ENCODE assay signal across 15 cellular contexts in genomic region chr5:132371603-132371994, GRCh38. TPM values are rescaled to one million over a fixed set of nuclear protein-coding genes. Genes with fewer than 3 reads are reported as not detected.
A peak's percentile ranks its signal among the peaks of the same experiment; 100 is the strongest.
DNase-seq lines count a peak whose midpoint lies in the region; ATAC-seq and TF ChIP-seq lines count a peak whose summit lies in the region.
"Had no signal": no experiment of that assay in that cellular context is flagged by ENCODE, and none has a peak within 500 bp of the region (broad histone marks: within the 10 kb centered on the region; RNA-seq: fewer than 3 reads in every experiment).

No MANE protein-coding gene starts in this region.

- H3K9ac ChIP-seq in trophoblast cell (ENCODE audit: low read length), result no peak overlapping the region
- no peak overlapping the region for H3K9ac ChIP-seq in GM23248

- H3K9me3 Mint-ChIP-seq in T-helper 2 cell treated with Interferon-gamma antibody and Interleukin-4, amounts not matched to agents 5 μg/mL and 100 μg/mL, for 36 hours, result no peaks in the 10 kb centered on the region

- H3K27me3 ChIP-seq in trophoblast cell (ENCODE audit: insufficient read depth, low read length) (no peaks in the 10 kb centered on the region), brain microvascular endothelial cell (replicated peaks) (no peaks in the 10 kb centered on the region), GM23248 (replicated peaks; ENCODE audit: insufficient read depth) (no peaks in the 10 kb centered on the region)
- H3K27me3 ChIP-seq: heart right ventricle, suprapubic skin had no signal

- no peaks in the 10 kb centered on the region for H4K20me1 ChIP-seq in GM23248 (ENCODE audit: insufficient read depth)

- WGBS in trophoblast cell (ENCODE audit: extremely low coverage, insufficient coverage, insufficient read length), result no CpG with 5 or more reads among the region's 5 CpGs
- 90 to 91% methylated on average over 5 of the region's 5 CpGs for WGBS in GM23248 (ENCODE audit: low coverage in 1 of 2, low lambda C conversion rate in 2 of 2, missing lambda C conversion rate in 2 of 2), 2 experiments

- H3K79me2 ChIP-seq in trophoblast cell (ENCODE audit: control insufficient read depth, insufficient read depth, low read length, poor library complexity) (peaks cover 11% of the 10 kb centered on the region), GM23248 (ENCODE audit: insufficient read depth) (no peaks in the 10 kb centered on the region)

- ATAC-seq in HG02973 (IDR thresholded peaks at IDR 0.05; ENCODE audit: unreplicated experiment), result no peak
- ATAC-seq: activated CD4-positive, CD25-positive, alpha-beta regulatory T cell treated with anti-CD3 and anti-CD28 coated beads, Interleukin-2, amount 50 U/mL, for 24 hours had no signal

- no peaks in the 10 kb centered on the region for H3K9me3 ChIP-seq in trophoblast cell (ENCODE audit: insufficient read depth, low read depth, low read length)
- H3K9me3 ChIP-seq in GM23248 (ENCODE audit: low read depth), result no peaks in the 10 kb centered on the region
- H3K9me3 ChIP-seq: heart right ventricle, suprapubic skin had no signal

- peaks cover 10% of the 10 kb centered on the region for H3K79me1 ChIP-seq in trophoblast cell (ENCODE audit: low read length)

- H3K4me3 ChIP-seq in trophoblast cell (ENCODE audit: low read depth, low read length) (no peak overlapping the region), brain microvascular endothelial cell (ENCODE audit: low read depth, low read length) (no peak overlapping the region), GM23248 (no peak overlapping the region)

- H3K4me2 ChIP-seq in trophoblast cell (ENCODE audit: low read length) (no peak overlapping the region), GM23248 (ENCODE audit: unreplicated experiment) (no peak overlapping the region)

- peaks cover 2% of the 10 kb centered on the region for H3K27me3 Mint-ChIP-seq in T-helper 2 cell treated with Interferon-gamma antibody and Interleukin-4, amounts not matched to agents 5 μg/mL and 100 μg/mL, for 36 hours (ENCODE audit: low read depth)

- in situ Hi-C loops in KBM-7 (cut with MboI; ENCODE audit: low pct_unique_long_range_greater_than_20kb, low sequenced_read_pairs), result no loop called here
- in situ Hi-C loops in brain microvascular endothelial cell (cut with HindIII; ENCODE audit: low pct_ligation_motif_present, low sequenced_read_pairs), result no loop called here
- in situ Hi-C loops in GM23248 (cut with MboI), result no loop called here

- no peaks in the 10 kb centered on the region for H3K9me2 ChIP-seq in GM23248 (ENCODE audit: insufficient read depth)

- no peak overlapping the region for H4K8ac ChIP-seq in trophoblast cell (ENCODE audit: low read depth, low read length)

- no peaks in the 10 kb centered on the region for H3K36me3 Mint-ChIP-seq in T-helper 2 cell treated with Interferon-gamma antibody and Interleukin-4, amounts not matched to agents 5 μg/mL and 100 μg/mL, for 36 hours (ENCODE audit: low read depth)

- H3K27ac Mint-ChIP-seq in T-helper 2 cell treated with Interferon-gamma antibody and Interleukin-4, amounts not matched to agents 5 μg/mL and 100 μg/mL, for 36 hours, result no peak overlapping the region

- no peak overlapping the region for H4K12ac ChIP-seq in trophoblast cell (ENCODE audit: low read depth, low read length)

- peak overlapping the region; percentile 1 for H4K91ac ChIP-seq in trophoblast cell (ENCODE audit: low read depth, low read length)

- no peak for TF ChIP-seq CTCF in brain microvascular endothelial cell (IDR thresholded peaks at IDR 0.05; ENCODE audit: low read depth, low read length, missing control alignments)

- H3K4ac ChIP-seq in trophoblast cell (ENCODE audit: low read depth, low read length), result no peak overlapping the region

- no peak overlapping the region for H2BK12ac ChIP-seq in trophoblast cell (ENCODE audit: low read length)

- H2BK120ac ChIP-seq in trophoblast cell (ENCODE audit: insufficient read depth, low read length, poor library complexity), result no peak overlapping the region

- H3K27ac ChIP-seq in cingulate gyrus (ENCODE audit: low read depth, low read length), result peak overlapping the region; percentile 2
- H3K27ac ChIP-seq in trophoblast cell (ENCODE audit: low read depth, low read length), result no peak overlapping the region
- no peak overlapping the region for H3K27ac ChIP-seq in brain microvascular endothelial cell
- no peak overlapping the region for H3K27ac ChIP-seq in GM23248
- H3K27ac ChIP-seq: suprapubic skin had no signal

- H3K4me1 ChIP-seq in trophoblast cell (ENCODE audit: control insufficient read depth in 1 of 2, insufficient read depth in 2 of 2, low read length in 2 of 2), result peaks cover 17 to 23% of the 10 kb centered on the region in 2 experiments
- H3K4me1 ChIP-seq in GM23248 (ENCODE audit: insufficient read depth), result peaks cover 5% of the 10 kb centered on the region; the same call in 1 of the 2 replicates

- H2AFZ ChIP-seq in trophoblast cell (ENCODE audit: insufficient read depth, low read length, poor library complexity) (no peak overlapping the region), GM23248 (no peak overlapping the region)

- no peak overlapping the region for H2AK5ac ChIP-seq in trophoblast cell (ENCODE audit: low read length)

- H3K23ac ChIP-seq in trophoblast cell (ENCODE audit: low read length), result no peak overlapping the region

- no peak overlapping the region for H3K18ac ChIP-seq in trophoblast cell (ENCODE audit: low read length)

- peaks cover 20% of the 10 kb centered on the region for H3K4me1 Mint-ChIP-seq in T-helper 2 cell treated with Interferon-gamma antibody and Interleukin-4, amounts not matched to agents 5 μg/mL and 100 μg/mL, for 36 hours (ENCODE audit: low read depth)

- no peak overlapping the region for H2BK5ac ChIP-seq in trophoblast cell (ENCODE audit: low read depth, low read length, poor library complexity)

- H3F3A ChIP-seq in GM23248 (ENCODE audit: insufficient read depth), result no peaks in the 10 kb centered on the region

- no peak overlapping the region for H3K14ac ChIP-seq in trophoblast cell (ENCODE audit: low read length)

- H3K36me3 ChIP-seq in trophoblast cell (ENCODE audit: control insufficient read depth in 1 of 2, insufficient read depth in 2 of 2, low read length in 2 of 2) (no peaks in the 10 kb centered on the region), brain microvascular endothelial cell (replicated peaks) (no peaks in the 10 kb centered on the region), GM23248 (ENCODE audit: low read depth) (no peaks in the 10 kb centered on the region)
- H3K36me3 ChIP-seq: heart right ventricle, suprapubic skin had no signal

- DNase-seq in T-helper 2 cell treated with Interferon-gamma antibody and Interleukin-4, amounts not matched to agents 5 μg/mL and 100 μg/mL, for 36 hours (ENCODE audit: low spot score), result no peak
- DNase-seq in T-helper 2 cell (no peak), KBM-7 (peak; percentile 12), trophoblast cell (no peak), brain microvascular endothelial cell (no peak), GM23248 (no peak)
- DNase-seq: 8988T, NCI-H1105 treated with DMSO at 0.1 percent for 48 hours, NCI-H524 treated with DMSO at 0.1 percent for 48 hours, SIG-M5 had no signal

- H3K4me3 Mint-ChIP-seq in T-helper 2 cell treated with Interferon-gamma antibody and Interleukin-4, amounts not matched to agents 5 μg/mL and 100 μg/mL, for 36 hours, result peak overlapping the region; percentile 81

RNA-seq across cellular contexts. Expression of gene SLC22A5, which starts 2.1 kb away (rescaled TPM):
- 6.1 and 6.6 TPM in 2 replicates for polyA plus RNA-seq in trophoblast cell (2013)
- total RNA-seq in GM23248 (2014; rRNA removed; shearing (Covaris generic)), result 1.9 and 3.0 TPM in 2 replicates
- polyA plus RNA-seq in GM23248 (2016; fragmentation: Nextera tagmentation; extraction: Ambion mirVana), result 1.7 and 2.4 TPM in 2 replicates
